Comparison of ENCODE assay signal across 18 cellular contexts in genomic region chrX:133909888-133910287, GRCh38.
DNase-seq lines count a peak whose midpoint lies in the region; ATAC-seq, FAIRE-seq and TF ChIP-seq lines count a peak whose summit lies in the region.
"Had no signal": no experiment of that assay in that cellular context is flagged by ENCODE, and none has a peak within 500 bp of the region (broad histone marks: within the 10 kb centered on the region; RNA-seq: fewer than 3 reads in every experiment).

No MANE protein-coding gene starts in this region.

- peaks cover 27% of the 10 kb centered on the region; the same call in 1 of the 2 replicates for H3K4me1 ChIP-seq in HepG2 (ENCODE audit: insufficient read depth, low read length)
- H3K4me1 ChIP-seq in right lobe of liver = no peaks in the 10 kb centered on the region
- no peaks in the 10 kb centered on the region for H3K4me1 ChIP-seq in GM23248 (ENCODE audit: insufficient read depth)
- H3K4me1 ChIP-seq in vagina = no peaks in the 10 kb centered on the region

- peak overlapping the region; percentile 14 to 70 (median 24) for H3K27ac Mint-ChIP-seq in nephron
- H3K27ac Mint-ChIP-seq: CD4-positive, alpha-beta memory T cell had no signal

- H3K9me3 ChIP-seq in HepG2 (ENCODE audit: low read length) = no peaks in the 10 kb centered on the region
- H3K9me3 ChIP-seq in right lobe of liver = no peaks in the 10 kb centered on the region
- H3K9me3 ChIP-seq in GM23248 (ENCODE audit: low read depth) = no peaks in the 10 kb centered on the region
- H3K9me3 ChIP-seq in vagina = no peaks in the 10 kb centered on the region

- H3K27me3 Mint-ChIP-seq in nephron (ENCODE audit: low read depth) = no peaks in the 10 kb centered on the region
- H3K27me3 Mint-ChIP-seq: CD4-positive, alpha-beta memory T cell had no signal

- CTCF ChIA-PET in HepG2 (lab: Yijun Ruan, JAX; ENCODE audit: low intra/inter-chr PET ratio, low total read pairs) = no interaction called here

- H3K9ac ChIP-seq in HepG2 (ENCODE audit: insufficient read depth, low read depth, low read length) (no peak overlapping the region), GM23248 (no peak overlapping the region)

- TF ChIP-seq EP300 in HepG2 (IDR thresholded peaks at IDR 0.05; ENCODE audit: low read depth in 2 of 2, low read length in 2 of 2) (no peak), HepG2 (CRISPR knock-in tag; IDR thresholded peaks at IDR 0.05; ENCODE audit: borderline replicate concordance) (no peak)

- H3F3A ChIP-seq in GM23248 (ENCODE audit: insufficient read depth) = no peaks in the 10 kb centered on the region

- H3K4me2 ChIP-seq in HepG2 (ENCODE audit: low read depth, low read length) (no peak overlapping the region), GM23248 (ENCODE audit: unreplicated experiment) (no peak overlapping the region)

- H3K27ac ChIP-seq in HepG2 (ENCODE audit: extremely low read length, insufficient read depth, low read length) (no peak overlapping the region), right lobe of liver (no peak overlapping the region), GM23248 (no peak overlapping the region), vagina (no peak overlapping the region)

- no peak for TF ChIP-seq RAD21 in HepG2 (CRISPR knock-in tag; IDR thresholded peaks at IDR 0.05)

- H3K36me3 Mint-ChIP-seq in nephron (ENCODE audit: low read depth) = peaks cover 10% of the 10 kb centered on the region
- H3K36me3 Mint-ChIP-seq: CD4-positive, alpha-beta memory T cell had no signal

- POLR2A ChIA-PET in HepG2 (lab: Yijun Ruan, JAX) = no interaction called here

- DNase-seq in HepG2 (ENCODE audit: low spot score) (no peak), right lobe of liver (no peak), NCI-H446 treated with DMSO at 0.1 percent for 48 hours (lab: John Stamatoyannopoulos, UW) (peak; percentile 8), GM23248 (no peak), vagina (ENCODE audit: extremely low spot score in 2 of 2) (no peak)
- DNase-seq: 8988T; C1 segment of cervical spinal cord; Calu3; CD4-positive, alpha-beta memory T cell; COR-L47; DMS79; EL; GDM1; H7; HCEC 1CT had no signal

- H3K4me1 Mint-ChIP-seq in nephron = peaks cover 77% of the 10 kb centered on the region
- H3K4me1 Mint-ChIP-seq: CD4-positive, alpha-beta memory T cell had no signal

- H2AFZ ChIP-seq in HepG2 (ENCODE audit: low read length) (no peak overlapping the region), GM23248 (no peak overlapping the region)

- TF ChIP-seq CTCF in HepG2 (CRISPR knock-in tag; IDR thresholded peaks at IDR 0.05) = no peak
- TF ChIP-seq CTCF in right lobe of liver (IDR thresholded peaks at IDR 0.05) = no peak
- TF ChIP-seq CTCF in nephron (IDR thresholded peaks at IDR 0.05; ENCODE audit: unreplicated experiment in 3 of 3) = no peak
- TF ChIP-seq CTCF in vagina (IDR thresholded peaks at IDR 0.05) = no peak

- intact Hi-C loops in HepG2 (cut with micrococcal nuclease; ENCODE audit: unreplicated experiment) = no loop called here
- intact Hi-C loops in right lobe of liver (cut with DNase I) = no loop called here
- intact Hi-C loops in vagina (cut with DNase I) = no loop called here

- FAIRE-seq in HepG2 (lab: Jason Lieb, UNC) = no peak
- FAIRE-seq: GM12878, H1 had no signal

- H3K4me3 ChIP-seq in HepG2 (replicated peaks in 1 of 3; ENCODE audit: insufficient read depth in 1 of 3, low read depth in 2 of 3, low read length in 3 of 3) (no peak overlapping the region), right lobe of liver (no peak overlapping the region), GM23248 (no peak overlapping the region), vagina (no peak overlapping the region)
- H3K4me3 ChIP-seq: GM12878 had no signal

- H3K36me3 ChIP-seq in HepG2 (replicated peaks in 1 of 2; ENCODE audit: control insufficient read depth in 1 of 2, insufficient read depth in 2 of 2, low read length in 2 of 2) (peaks cover 2 to 42% of the 10 kb centered on the region in 2 experiments; a peak in 3 of 5 replicates), right lobe of liver (no peaks in the 10 kb centered on the region), GM23248 (ENCODE audit: low read depth) (no peaks in the 10 kb centered on the region), vagina (no peaks in the 10 kb centered on the region)

- no TSS peak for BruUV-seq in HepG2 (replicated peaks; lab: Mats Ljungman, UMichigan)

- H4K20me1 ChIP-seq in HepG2 (ENCODE audit: insufficient read depth, low read length) = peaks cover 81% of the 10 kb centered on the region
- no peaks in the 10 kb centered on the region for H4K20me1 ChIP-seq in GM23248 (ENCODE audit: insufficient read depth)

- H3K9me3 Mint-ChIP-seq in nephron = no peaks in the 10 kb centered on the region

- H3K27me3 ChIP-seq in HepG2 (ENCODE audit: control insufficient read depth in 1 of 2, insufficient read depth in 2 of 2, low read length in 2 of 2) (no peaks in the 10 kb centered on the region), right lobe of liver (no peaks in the 10 kb centered on the region), GM23248 (replicated peaks; ENCODE audit: insufficient read depth) (no peaks in the 10 kb centered on the region), vagina (no peaks in the 10 kb centered on the region)

- ATAC-seq in HepG2 (no peak), right lobe of liver (no peak)
- ATAC-seq: GM12878 had no signal

- H3K9me2 ChIP-seq in GM23248 (ENCODE audit: insufficient read depth) = no peaks in the 10 kb centered on the region

- TF ChIP-seq POLR2A in HepG2 (IDR thresholded peaks at IDR 0.05; ENCODE audit: insufficient read depth in 1 of 2, low read depth in 2 of 2, low read length in 2 of 2) (no peak), right lobe of liver (IDR thresholded peaks at IDR 0.05) (no peak), vagina (IDR thresholded peaks at IDR 0.05) (no peak)

- in situ Hi-C loops in HepG2 (cut with HindIII; ENCODE audit: extremely low pct_ligation_motif_present, low pct_unique_long_range_greater_than_20kb) (no loop called here), GM23248 (cut with MboI) (no loop called here)

- H3K4me3 Mint-ChIP-seq in nephron = no peak overlapping the region
- H3K4me3 Mint-ChIP-seq: CD4-positive, alpha-beta memory T cell had no signal

- H3K79me2 ChIP-seq in HepG2 (ENCODE audit: insufficient read depth, low read length) = peaks cover 78% of the 10 kb centered on the region
- no peaks in the 10 kb centered on the region for H3K79me2 ChIP-seq in GM23248 (ENCODE audit: insufficient read depth)

TF ChIP-seq in HepG2, 621 proteins besides CTCF, POLR2A, EP300 and RAD21:
- no peak for TF ChIP-seq ZBTB20 (CRISPR knock-in tag; IDR thresholded peaks at IDR 0.05; ENCODE audit: borderline replicate concordance, low read depth)
- peak; percentile 97 for TF ChIP-seq RBM22 (optimal IDR thresholded peaks at IDR 0.05; ENCODE audit: low read length)
